ENCODE assay signal across 8 cellular contexts in genomic region chr6:156828280-156828703, GRCh38. TPM values are rescaled to one million over a fixed set of nuclear protein-coding genes. Genes with fewer than 3 reads are reported as not detected.
DNase-seq lines count a peak whose midpoint lies in the region; ATAC-seq, FAIRE-seq and TF ChIP-seq lines count a peak whose summit lies in the region.

No MANE protein-coding gene starts in this region.

- no peak for TF ChIP-seq CTCF in pancreas (IDR thresholded peaks at IDR 0.05)
- no peak for TF ChIP-seq CTCF in endothelial cell (IDR thresholded peaks at IDR 0.05; ENCODE audit: unreplicated experiment)

- H3K4me3 ChIP-seq in MG63 (no peak overlapping the region), pancreas (no peak overlapping the region)

- intact Hi-C loops in pancreas (cut with DNase I), result no loop called here

- H3K27ac Mint-ChIP-seq in central memory CD8-positive, alpha-beta T cell (ENCODE audit: low read depth), result peak overlapping the region; percentile 11
- no peak overlapping the region for H3K27ac Mint-ChIP-seq in endothelial cell (ENCODE audit: unreplicated experiment)

- H3K27me3 ChIP-seq in MG63 (no peaks in the 10 kb centered on the region), pancreas (no peaks in the 10 kb centered on the region)

- H3K36me3 ChIP-seq in MG63 (peaks cover 7% of the 10 kb centered on the region), pancreas (peaks cover 0 to 6% (median 0%) of the 10 kb centered on the region in 3 donors)

- peaks cover 71% of the 10 kb centered on the region for H3K4me1 Mint-ChIP-seq in central memory CD8-positive, alpha-beta T cell
- H3K4me1 Mint-ChIP-seq in endothelial cell (ENCODE audit: unreplicated experiment), result peaks cover 13% of the 10 kb centered on the region

- DNase-seq in MG63, result peak; percentile 74
- DNase-seq in central memory CD8-positive, alpha-beta T cell (ENCODE audit: low spot score in 2 of 2), result no peak
- DNase-seq in pancreas, result peak in 1 of 6 donors; percentile 22
- no peak for DNase-seq in GM19239 (ENCODE audit: insufficient read length, low spot score)
- no peak for DNase-seq in endothelial cell (ENCODE audit: low spot score)
- DNase-seq in NCI-H345 (lab: John Stamatoyannopoulos, UW), result no peak

- H3K27me3 Mint-ChIP-seq in central memory CD8-positive, alpha-beta T cell, result no peaks in the 10 kb centered on the region
- no peaks in the 10 kb centered on the region for H3K27me3 Mint-ChIP-seq in endothelial cell (ENCODE audit: unreplicated experiment)

- H3K4me3 Mint-ChIP-seq in central memory CD8-positive, alpha-beta T cell, result no peak overlapping the region
- no peak overlapping the region for H3K4me3 Mint-ChIP-seq in endothelial cell (ENCODE audit: unreplicated experiment)

- H3K36me3 Mint-ChIP-seq in central memory CD8-positive, alpha-beta T cell (ENCODE audit: insufficient read depth), result peaks cover 15% of the 10 kb centered on the region
- no peaks in the 10 kb centered on the region for H3K36me3 Mint-ChIP-seq in endothelial cell (ENCODE audit: low read depth, unreplicated experiment)

- H3K9me3 Mint-ChIP-seq in central memory CD8-positive, alpha-beta T cell, result no peaks in the 10 kb centered on the region
- no peaks in the 10 kb centered on the region for H3K9me3 Mint-ChIP-seq in endothelial cell (ENCODE audit: unreplicated experiment)

- H3K9me3 ChIP-seq in MG63 (no peaks in the 10 kb centered on the region), pancreas (no peaks in the 10 kb centered on the region)

- ATAC-seq in GM18858 (IDR thresholded peaks at IDR 0.05; ENCODE audit: unreplicated experiment) (peak; percentile 55), pancreas (peak; percentile 36 to 60 (median 50)), HG02571 (IDR thresholded peaks at IDR 0.05; ENCODE audit: unreplicated experiment) (no peak)
- ATAC-seq in central memory CD8-positive, alpha-beta T cell (replicated peaks; ENCODE audit: extremely low read depth, poor library complexity, severe bottlenecking), result no peak

- FAIRE-seq in pancreas (lab: Jason Lieb, UNC) (no peak), GM19239 (lab: Jason Lieb, UNC) (no peak)

- peaks cover 20 to 35% (median 34%) of the 10 kb centered on the region in 3 donors for H3K4me1 ChIP-seq in pancreas

- WGBS in pancreas, 2 donors, result 46 to 55% methylated on average over 5 of the region's 5 CpGs

- peak overlapping the region in 2 of 4 donors; percentile 8 to 13 for H3K27ac ChIP-seq in pancreas

RNA-seq across cellular contexts. Expression of gene ARID1B, which starts 51.1 kb away (rescaled TPM):
- 9.2 and 9.9 TPM in 2 replicates for total RNA-seq in MG63 (2014; rRNA removed; shearing (Covaris generic); ENCODE audit: low replicate concordance)
- total RNA-seq in pancreas (10 to 100 TPM; 32.1 to 68.0 (median 43.7) TPM), endothelial cell (ENCODE audit: unreplicated experiment) (104 TPM)
- 10 to 100 TPM; 16.2 to 16.4 TPM for polyA plus RNA-seq in pancreas

Comparison
In these comparisons a context has a peak if more than half of its experiments do, and no peak if none do; other contexts are left out.
1. ATAC-seq: peak in GM18858 (single experiment) and pancreas (4 of 4); none in central memory CD8-positive, alpha-beta T cell (single experiment) and HG02571 (single experiment).